In the genomic region with DNA sequence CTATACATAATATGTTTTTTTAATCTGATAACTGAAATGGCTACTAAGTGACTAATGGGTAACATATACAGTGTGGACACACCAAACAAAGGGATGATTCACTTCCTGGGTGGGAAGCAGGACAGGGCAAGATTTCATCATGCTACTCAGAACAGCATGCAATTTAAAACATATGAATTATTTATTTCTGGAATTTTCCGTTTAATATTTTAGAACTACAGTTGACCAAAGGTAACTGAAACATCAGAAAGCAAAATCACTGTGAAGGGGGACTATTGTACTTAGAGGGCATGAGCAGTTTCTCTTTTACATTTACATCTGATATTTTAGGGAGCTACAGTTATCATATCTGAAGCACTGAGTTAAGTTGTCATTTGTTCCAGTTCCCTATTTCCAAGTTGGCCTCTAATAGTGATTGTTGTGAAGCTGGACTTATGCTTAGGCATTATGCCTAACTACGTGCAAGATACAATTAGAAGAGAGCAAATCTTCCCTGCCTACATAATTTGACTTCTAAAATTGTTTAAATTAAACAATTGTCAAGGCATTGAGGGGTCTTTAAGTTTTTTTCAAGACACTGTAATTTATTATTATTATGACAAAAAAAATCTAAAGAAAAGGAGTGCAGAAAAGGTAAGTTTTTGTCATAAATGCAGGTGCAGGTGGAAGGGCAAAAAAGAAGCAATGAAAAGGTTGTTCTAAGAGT, we compare ENCODE assay signal across 1 cellular context.
A peak's percentile ranks its signal among the peaks of the same experiment; 100 is the strongest.
TF ChIP-seq lines count a peak whose summit lies in the region.

No MANE protein-coding gene starts in this region.

TF ChIP-seq in K562, 482 proteins besides CTCF, POLR2A, EP300 and RAD21 (continued from another document and continues in another):
- peak; percentile 37; the same call in 1 of the 2 replicates for TF ChIP-seq ZNF395 (CRISPR knock-in tag; IDR thresholded peaks at IDR 0.05)
- TF ChIP-seq PRPF4 (IDR thresholded peaks at IDR 0.05; ENCODE audit: insufficient read depth, low read depth, low read length, poor library complexity, severe bottlenecking), result no peak
- no peak for TF ChIP-seq MECOM (CRISPR knock-in tag; IDR thresholded peaks at IDR 0.05)
- TF ChIP-seq ZFP36 (IDR thresholded peaks at IDR 0.05; ENCODE audit: low read depth, low read length, partially characterized antibody), result no peak
- no peak for TF ChIP-seq THAP7 (CRISPR knock-in tag; IDR thresholded peaks at IDR 0.05)
- TF ChIP-seq ZNF224 (CRISPR knock-in tag; IDR thresholded peaks at IDR 0.05), result no peak
- TF ChIP-seq ZNF695 (CRISPR knock-in tag; IDR thresholded peaks at IDR 0.05), result no peak
- TF ChIP-seq NELFE (IDR thresholded peaks at IDR 0.05; ENCODE audit: insufficient read depth, insufficient read length), result no peak
- TF ChIP-seq EHMT2 (IDR thresholded peaks at IDR 0.05), result no peak
- TF ChIP-seq EZH2 (IDR thresholded peaks at IDR 0.05; ENCODE audit: borderline replicate concordance, low read depth, low read length), result no peak
- TF ChIP-seq C11orf30 (IDR thresholded peaks at IDR 0.05; ENCODE audit: low read depth), result no peak
- no peak for TF ChIP-seq ZBTB33 (CRISPR knock-in tag; IDR thresholded peaks at IDR 0.05)
- no peak for TF ChIP-seq TFAP4 (CRISPR knock-in tag; IDR thresholded peaks at IDR 0.05; ENCODE audit: borderline replicate concordance)
- TF ChIP-seq DLX4 (CRISPR knock-in tag; IDR thresholded peaks at IDR 0.05), result no peak
- TF ChIP-seq ZNF134 (CRISPR knock-in tag; conservative IDR thresholded peaks at IDR 0.05), result no peak
- TF ChIP-seq, protein P1, sequence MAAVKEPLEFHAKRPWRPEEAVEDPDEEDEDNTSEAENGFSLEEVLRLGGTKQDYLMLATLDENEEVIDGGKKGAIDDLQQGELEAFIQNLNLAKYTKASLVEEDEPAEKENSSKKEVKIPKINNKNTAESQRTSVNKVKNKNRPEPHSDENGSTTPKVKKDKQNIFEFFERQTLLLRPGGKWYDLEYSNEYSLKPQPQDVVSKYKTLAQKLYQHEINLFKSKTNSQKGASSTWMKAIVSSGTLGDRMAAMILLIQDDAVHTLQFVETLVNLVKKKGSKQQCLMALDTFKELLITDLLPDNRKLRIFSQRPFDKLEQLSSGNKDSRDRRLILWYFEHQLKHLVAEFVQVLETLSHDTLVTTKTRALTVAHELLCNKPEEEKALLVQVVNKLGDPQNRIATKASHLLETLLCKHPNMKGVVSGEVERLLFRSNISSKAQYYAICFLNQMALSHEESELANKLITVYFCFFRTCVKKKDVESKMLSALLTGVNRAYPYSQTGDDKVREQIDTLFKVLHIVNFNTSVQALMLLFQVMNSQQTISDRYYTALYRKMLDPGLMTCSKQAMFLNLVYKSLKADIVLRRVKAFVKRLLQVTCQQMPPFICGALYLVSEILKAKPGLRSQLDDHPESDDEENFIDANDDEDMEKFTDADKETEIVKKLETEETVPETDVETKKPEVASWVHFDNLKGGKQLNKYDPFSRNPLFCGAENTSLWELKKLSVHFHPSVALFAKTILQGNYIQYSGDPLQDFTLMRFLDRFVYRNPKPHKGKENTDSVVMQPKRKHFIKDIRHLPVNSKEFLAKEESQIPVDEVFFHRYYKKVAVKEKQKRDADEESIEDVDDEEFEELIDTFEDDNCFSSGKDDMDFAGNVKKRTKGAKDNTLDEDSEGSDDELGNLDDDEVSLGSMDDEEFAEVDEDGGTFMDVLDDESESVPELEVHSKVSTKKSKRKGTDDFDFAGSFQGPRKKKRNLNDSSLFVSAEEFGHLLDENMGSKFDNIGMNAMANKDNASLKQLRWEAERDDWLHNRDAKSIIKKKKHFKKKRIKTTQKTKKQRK (IDR thresholded peaks at IDR 0.05; ENCODE audit: borderline replicate concordance, low read depth, low read length), result no peak
- TF ChIP-seq TAF7 (tag; IDR thresholded peaks at IDR 0.05), result no peak
- peak; percentile 83; the same call in 1 of the 2 replicates for TF ChIP-seq SPI1 (IDR thresholded peaks at IDR 0.05; ENCODE audit: borderline replicate concordance, low read depth, low read length)
- TF ChIP-seq BRF1 (IDR thresholded peaks at IDR 0.05; ENCODE audit: borderline replicate concordance, extremely low read depth, insufficient read length), result no peak
- TF ChIP-seq NR2F6 (CRISPR knock-in tag; IDR thresholded peaks at IDR 0.05), result no peak
- no peak for TF ChIP-seq TCF7 (IDR thresholded peaks at IDR 0.05; ENCODE audit: borderline replicate concordance)
- TF ChIP-seq, protein P2, sequence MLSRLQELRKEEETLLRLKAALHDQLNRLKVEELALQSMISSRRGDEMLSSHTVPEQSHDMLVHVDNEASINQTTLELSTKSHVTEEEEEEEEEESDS (CRISPR knock-in tag; IDR thresholded peaks at IDR 0.05), result no peak
- no peak for TF ChIP-seq CCNT2 (IDR thresholded peaks at IDR 0.05; ENCODE audit: borderline replicate concordance, extremely low read depth, insufficient read length, low read depth, low read length)
- TF ChIP-seq, protein P3, sequence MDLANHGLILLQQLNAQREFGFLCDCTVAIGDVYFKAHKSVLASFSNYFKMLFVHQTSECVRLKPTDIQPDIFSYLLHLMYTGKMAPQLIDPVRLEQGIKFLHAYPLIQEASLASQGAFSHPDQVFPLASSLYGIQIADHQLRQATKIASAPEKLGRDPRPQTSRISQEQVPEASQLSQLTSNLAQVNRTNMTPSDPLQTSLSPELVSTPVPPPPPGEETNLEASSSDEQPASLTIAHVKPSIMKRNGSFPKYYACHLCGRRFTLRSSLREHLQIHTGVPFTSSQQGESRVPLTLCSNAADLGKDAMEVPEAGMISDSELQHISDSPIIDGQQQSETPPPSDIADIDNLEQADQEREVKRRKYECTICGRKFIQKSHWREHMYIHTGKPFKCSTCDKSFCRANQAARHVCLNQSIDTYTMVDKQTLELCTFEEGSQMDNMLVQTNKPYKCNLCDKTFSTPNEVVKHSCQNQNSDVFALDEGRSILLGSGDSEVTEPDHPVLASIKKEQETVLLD (IDR thresholded peaks at IDR 0.05), result no peak
- no peak for TF ChIP-seq YY1 (IDR thresholded peaks at IDR 0.05; ENCODE audit: borderline replicate concordance in 1 of 3, control insufficient read depth in 1 of 3, extremely low read depth in 1 of 3, insufficient read depth in 3 of 3, insufficient read length in 1 of 3, insufficient replicate concordance in 2 of 3, low read depth in 1 of 3, low read length in 2 of 3)
- TF ChIP-seq MBD2 (IDR thresholded peaks at IDR 0.05; ENCODE audit: borderline replicate concordance, low read depth), result no peak
- TF ChIP-seq CBX8 (IDR thresholded peaks at IDR 0.05; ENCODE audit: borderline replicate concordance, extremely low read depth, low read depth, low read length, poor library complexity, severe bottlenecking), result no peak
- no peak for TF ChIP-seq ATF6 (CRISPR knock-in tag; IDR thresholded peaks at IDR 0.05)
- TF ChIP-seq, protein P4, sequence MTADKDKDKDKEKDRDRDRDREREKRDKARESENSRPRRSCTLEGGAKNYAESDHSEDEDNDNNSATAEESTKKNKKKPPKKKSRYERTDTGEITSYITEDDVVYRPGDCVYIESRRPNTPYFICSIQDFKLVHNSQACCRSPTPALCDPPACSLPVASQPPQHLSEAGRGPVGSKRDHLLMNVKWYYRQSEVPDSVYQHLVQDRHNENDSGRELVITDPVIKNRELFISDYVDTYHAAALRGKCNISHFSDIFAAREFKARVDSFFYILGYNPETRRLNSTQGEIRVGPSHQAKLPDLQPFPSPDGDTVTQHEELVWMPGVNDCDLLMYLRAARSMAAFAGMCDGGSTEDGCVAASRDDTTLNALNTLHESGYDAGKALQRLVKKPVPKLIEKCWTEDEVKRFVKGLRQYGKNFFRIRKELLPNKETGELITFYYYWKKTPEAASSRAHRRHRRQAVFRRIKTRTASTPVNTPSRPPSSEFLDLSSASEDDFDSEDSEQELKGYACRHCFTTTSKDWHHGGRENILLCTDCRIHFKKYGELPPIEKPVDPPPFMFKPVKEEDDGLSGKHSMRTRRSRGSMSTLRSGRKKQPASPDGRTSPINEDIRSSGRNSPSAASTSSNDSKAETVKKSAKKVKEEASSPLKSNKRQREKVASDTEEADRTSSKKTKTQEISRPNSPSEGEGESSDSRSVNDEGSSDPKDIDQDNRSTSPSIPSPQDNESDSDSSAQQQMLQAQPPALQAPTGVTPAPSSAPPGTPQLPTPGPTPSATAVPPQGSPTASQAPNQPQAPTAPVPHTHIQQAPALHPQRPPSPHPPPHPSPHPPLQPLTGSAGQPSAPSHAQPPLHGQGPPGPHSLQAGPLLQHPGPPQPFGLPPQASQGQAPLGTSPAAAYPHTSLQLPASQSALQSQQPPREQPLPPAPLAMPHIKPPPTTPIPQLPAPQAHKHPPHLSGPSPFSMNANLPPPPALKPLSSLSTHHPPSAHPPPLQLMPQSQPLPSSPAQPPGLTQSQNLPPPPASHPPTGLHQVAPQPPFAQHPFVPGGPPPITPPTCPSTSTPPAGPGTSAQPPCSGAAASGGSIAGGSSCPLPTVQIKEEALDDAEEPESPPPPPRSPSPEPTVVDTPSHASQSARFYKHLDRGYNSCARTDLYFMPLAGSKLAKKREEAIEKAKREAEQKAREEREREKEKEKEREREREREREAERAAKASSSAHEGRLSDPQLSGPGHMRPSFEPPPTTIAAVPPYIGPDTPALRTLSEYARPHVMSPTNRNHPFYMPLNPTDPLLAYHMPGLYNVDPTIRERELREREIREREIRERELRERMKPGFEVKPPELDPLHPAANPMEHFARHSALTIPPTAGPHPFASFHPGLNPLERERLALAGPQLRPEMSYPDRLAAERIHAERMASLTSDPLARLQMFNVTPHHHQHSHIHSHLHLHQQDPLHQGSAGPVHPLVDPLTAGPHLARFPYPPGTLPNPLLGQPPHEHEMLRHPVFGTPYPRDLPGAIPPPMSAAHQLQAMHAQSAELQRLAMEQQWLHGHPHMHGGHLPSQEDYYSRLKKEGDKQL (CRISPR knock-in tag; IDR thresholded peaks at IDR 0.05; ENCODE audit: borderline replicate concordance), result no peak
- no peak for TF ChIP-seq ZNF583 (CRISPR knock-in tag; IDR thresholded peaks at IDR 0.05)
- no peak for TF ChIP-seq ZNF165 (CRISPR knock-in tag; IDR thresholded peaks at IDR 0.05; ENCODE audit: borderline replicate concordance)
- no peak for TF ChIP-seq DNMT1 (IDR thresholded peaks at IDR 0.05)
- TF ChIP-seq ZNF24 (IDR thresholded peaks at IDR 0.05), result peak; percentile 59; the same call in 1 of the 2 replicates
- TF ChIP-seq L3MBTL2 (IDR thresholded peaks at IDR 0.05), result peak; percentile 44; the same call in 1 of the 2 replicates
- TF ChIP-seq, protein P5, sequence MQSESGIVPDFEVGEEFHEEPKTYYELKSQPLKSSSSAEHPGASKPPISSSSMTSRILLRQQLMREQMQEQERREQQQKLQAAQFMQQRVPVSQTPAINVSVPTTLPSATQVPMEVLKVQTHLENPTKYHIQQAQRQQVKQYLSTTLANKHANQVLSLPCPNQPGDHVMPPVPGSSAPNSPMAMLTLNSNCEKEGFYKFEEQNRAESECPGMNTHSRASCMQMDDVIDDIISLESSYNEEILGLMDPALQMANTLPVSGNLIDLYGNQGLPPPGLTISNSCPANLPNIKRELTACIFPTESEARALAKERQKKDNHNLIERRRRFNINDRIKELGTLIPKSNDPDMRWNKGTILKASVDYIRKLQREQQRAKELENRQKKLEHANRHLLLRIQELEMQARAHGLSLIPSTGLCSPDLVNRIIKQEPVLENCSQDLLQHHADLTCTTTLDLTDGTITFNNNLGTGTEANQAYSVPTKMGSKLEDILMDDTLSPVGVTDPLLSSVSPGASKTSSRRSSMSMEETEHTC (IDR thresholded peaks at IDR 0.05), result no peak
